In genomic region chr11:100830295-100830694, GRCh38 we compare ENCODE assay signal across 13 cellular contexts.
DNase-seq lines count a peak whose midpoint lies in the region; ATAC-seq and TF ChIP-seq lines count a peak whose summit lies in the region.
"Had no signal": no experiment of that assay in that cellular context is flagged by ENCODE, and none has a peak within 500 bp of the region (broad histone marks: within the 10 kb centered on the region; RNA-seq: fewer than 3 reads in every experiment).

No MANE protein-coding gene starts in this region.

- peak overlapping the region in 3 of 5 experiments; percentile 8 to 75 (median 66) for H3K27ac Mint-ChIP-seq in brain
- H3K27ac Mint-ChIP-seq: activated CD4-positive, alpha-beta memory T cell treated with anti-CD3 and anti-CD28 coated beads for 36 hours; T-helper 2 cell treated with Interferon-gamma antibody and Interleukin-4, amounts not matched to agents 5 μg/mL and 100 μg/mL, for 36 hours had no signal

- H3K27me3 Mint-ChIP-seq in brain: no peaks in the 10 kb centered on the region
- H3K27me3 Mint-ChIP-seq: activated CD4-positive, alpha-beta memory T cell treated with anti-CD3 and anti-CD28 coated beads for 36 hours had no signal

- no peak for TF ChIP-seq POLR2A in erythroblast (IDR thresholded peaks at IDR 0.05; ENCODE audit: low read length)

- peaks cover 63% of the 10 kb centered on the region for H3K4me1 Mint-ChIP-seq in brain

- H3K4me3 Mint-ChIP-seq in brain: peak overlapping the region in 3 of 5 experiments; percentile 7 to 31 (median 14)
- H3K4me3 Mint-ChIP-seq: activated CD4-positive, alpha-beta memory T cell treated with anti-CD3 and anti-CD28 coated beads for 36 hours; T-helper 2 cell treated with Interferon-gamma antibody and Interleukin-4, amounts not matched to agents 5 μg/mL and 100 μg/mL, for 36 hours had no signal

- no peak for TF ChIP-seq CTCF in brain (conservative IDR thresholded peaks at IDR 0.05)

- DNase-seq in NCI-H748 (lab: John Stamatoyannopoulos, UW; ENCODE audit: unreplicated experiment) (peak; percentile 40), NCI-H748 treated with DMSO at 0.1 percent for 48 hours (lab: John Stamatoyannopoulos, UW) (no peak), kidney tubule cell (ENCODE audit: low spot score) (peak; percentile 92), erythroblast (lab: John Stamatoyannopoulos, UW) (no peak), COLO829 (ENCODE audit: low spot score) (no peak), NCI-H82 treated with DMSO at 0.1 percent for 48 hours (lab: John Stamatoyannopoulos, UW; ENCODE audit: unreplicated experiment) (no peak)
- DNase-seq: activated CD4-positive, alpha-beta memory T cell treated with anti-CD3 and anti-CD28 coated beads for 36 hours; activated effector memory CD4-positive, alpha-beta T cell treated with anti-CD3 and anti-CD28 coated beads, Interleukin-2, amount 50 U/mL, for 16 hours; NCI-H1930; sigmoid colon had no signal

- no peaks in the 10 kb centered on the region for H3K9me3 Mint-ChIP-seq in brain
- H3K9me3 Mint-ChIP-seq: activated CD4-positive, alpha-beta memory T cell treated with anti-CD3 and anti-CD28 coated beads for 36 hours; T-helper 2 cell treated with Interferon-gamma antibody and Interleukin-4, amounts not matched to agents 5 μg/mL and 100 μg/mL, for 36 hours had no signal

- H3K36me3 Mint-ChIP-seq in brain: no peaks in the 10 kb centered on the region
- H3K36me3 Mint-ChIP-seq: activated CD4-positive, alpha-beta memory T cell treated with anti-CD3 and anti-CD28 coated beads for 36 hours had no signal

- ATAC-seq in GM21528 (IDR thresholded peaks at IDR 0.05; ENCODE audit: low FRiP score, unreplicated experiment): no peak

Comparison
In these comparisons a context has a peak if more than half of its experiments do, and no peak if none do; other contexts are left out.
1. DNase-seq: peak in NCI-H748 (single experiment) and kidney tubule cell (single experiment); none in NCI-H748 treated with DMSO at 0.1 percent for 48 hours (single experiment), erythroblast (0 of 2), COLO829 (single experiment) and NCI-H82 treated with DMSO at 0.1 percent for 48 hours (single experiment).